13 cellular contexts compared by ENCODE assay signal in genomic region chr18:70234667-70235459, GRCh38. TPM values are rescaled to one million over a fixed set of nuclear protein-coding genes. Genes with fewer than 3 reads are reported as not detected.
DNase-seq lines count a peak whose midpoint lies in the region; ATAC-seq, FAIRE-seq and TF ChIP-seq lines count a peak whose summit lies in the region.
"Had no signal": no experiment of that assay in that cellular context is flagged by ENCODE, and none has a peak within 500 bp of the region (broad histone marks: within the 10 kb centered on the region; RNA-seq: fewer than 3 reads in every experiment).

No MANE protein-coding gene starts in this region.

- H3K36me3 Mint-ChIP-seq in activated CD4-positive, alpha-beta memory T cell treated with anti-CD3 and anti-CD28 coated beads, Interleukin-2, amount 10 ng/mL, durations not matched to agents 7 days and 5 days (ENCODE audit: low read depth) = no peaks in the 10 kb centered on the region

- H3K36me3 ChIP-seq in Panc1 (ENCODE audit: control insufficient read depth, insufficient read depth, low read length) (no peaks in the 10 kb centered on the region), tibial artery (no peaks in the 10 kb centered on the region), WERI-Rb-1 (no peaks in the 10 kb centered on the region)
- H3K36me3 ChIP-seq: MG63, neutrophil had no signal

- H3K27ac Mint-ChIP-seq in activated CD4-positive, alpha-beta memory T cell treated with anti-CD3 and anti-CD28 coated beads, Interleukin-2, amount 10 ng/mL, durations not matched to agents 7 days and 5 days = no peak overlapping the region

- H3K4me3 ChIP-seq in Panc1 (ENCODE audit: low read depth in 2 of 2, low read length in 2 of 2) = no peak overlapping the region
- peak overlapping the region; percentile 3 for H3K4me3 ChIP-seq in fibroblast of villous mesenchyme (ENCODE audit: low read depth, low read length)
- no peak overlapping the region for H3K4me3 ChIP-seq in tibial artery
- H3K4me3 ChIP-seq in WERI-Rb-1 (ENCODE audit: low read depth, low read length) = no peak overlapping the region
- H3K4me3 ChIP-seq: GM12878, MG63 had no signal

- H3K27me3 ChIP-seq in Panc1 (ENCODE audit: control insufficient read depth, insufficient read depth, low read length) (no peaks in the 10 kb centered on the region), tibial artery (no peaks in the 10 kb centered on the region), WERI-Rb-1 (ENCODE audit: insufficient read depth, low read depth, severe bottlenecking) (no peaks in the 10 kb centered on the region)
- H3K27me3 ChIP-seq: MG63, neutrophil had no signal

- POLR2A ChIA-PET in Panc1 (lab: Charles Lee) = no interaction called here
- POLR2A ChIA-PET in activated CD4-positive, alpha-beta memory T cell treated with anti-CD3 and anti-CD28 coated beads, Interleukin-2, amount 10 ng/mL, durations not matched to agents 7 days and 5 days (lab: Charles Lee) = no interaction called here

- no peaks in the 10 kb centered on the region for H3K9me3 Mint-ChIP-seq in activated CD4-positive, alpha-beta memory T cell treated with anti-CD3 and anti-CD28 coated beads, Interleukin-2, amount 10 ng/mL, durations not matched to agents 7 days and 5 days

- no peak for DNase-seq in D721Med (ENCODE audit: insufficient read length, low spot score)
- DNase-seq in Panc1 (ENCODE audit: low read depth, low spot score) = no peak
- peak; percentile 76 for DNase-seq in fibroblast of villous mesenchyme (ENCODE audit: low read depth)
- peak; percentile 64 for DNase-seq in pons (ENCODE audit: low spot score)
- no peak for DNase-seq in tibial artery
- no peak for DNase-seq in WERI-Rb-1
- DNase-seq in SW480 (ENCODE audit: low spot score) = no peak
- no peak for DNase-seq in activated CD4-positive, alpha-beta memory T cell treated with anti-CD3 and anti-CD28 coated beads, Interleukin-2, amount 10 ng/mL, durations not matched to agents 7 days and 5 days
- DNase-seq: islet precursor cell; MG63; stimulated activated CD4-positive, alpha-beta T cell treated with anti-CD3 and anti-CD28 coated beads, Interleukin-2, amount 100 ng/mL, for 48 hours had no signal

- CTCF ChIA-PET in Panc1 (lab: Charles Lee) = no interaction called here
- CTCF ChIA-PET in activated CD4-positive, alpha-beta memory T cell treated with anti-CD3 and anti-CD28 coated beads, Interleukin-2, amount 10 ng/mL, durations not matched to agents 7 days and 5 days (lab: Charles Lee) = no interaction called here

- in situ Hi-C loops in Panc1 (cut with HindIII; ENCODE audit: low pct_unique_long_range_greater_than_20kb, low sequenced_read_pairs) = no loop called here

- H3K4me3 Mint-ChIP-seq in activated CD4-positive, alpha-beta memory T cell treated with anti-CD3 and anti-CD28 coated beads, Interleukin-2, amount 10 ng/mL, durations not matched to agents 7 days and 5 days = no peak overlapping the region

- H3K4me1 Mint-ChIP-seq in activated CD4-positive, alpha-beta memory T cell treated with anti-CD3 and anti-CD28 coated beads, Interleukin-2, amount 10 ng/mL, durations not matched to agents 7 days and 5 days = no peaks in the 10 kb centered on the region

- H3K4me1 ChIP-seq in Panc1 (ENCODE audit: control insufficient read depth, insufficient read depth, low read length) (peaks cover 4% of the 10 kb centered on the region), tibial artery (no peaks in the 10 kb centered on the region)

- no TSS peak for BruUV-seq in Panc1 (replicated peaks; lab: Mats Ljungman, UMichigan)

- TF ChIP-seq CTCF in D721Med (IDR thresholded peaks at IDR 0.05; ENCODE audit: insufficient read depth, missing control alignments) = no peak
- no peak for TF ChIP-seq CTCF in Panc1 (IDR thresholded peaks at IDR 0.05)
- no peak for TF ChIP-seq CTCF in fibroblast of villous mesenchyme (IDR thresholded peaks at IDR 0.05; ENCODE audit: insufficient read depth, low read depth, low read length)
- no peak for TF ChIP-seq CTCF in tibial artery (IDR thresholded peaks at IDR 0.05)
- TF ChIP-seq CTCF in WERI-Rb-1 (IDR thresholded peaks at IDR 0.05; ENCODE audit: low read depth, low read length) = no peak

- H3K9me3 ChIP-seq in Panc1 (ENCODE audit: control insufficient read depth, insufficient read depth, low read depth, low read length) (no peaks in the 10 kb centered on the region), tibial artery (no peaks in the 10 kb centered on the region), WERI-Rb-1 (ENCODE audit: severe bottlenecking) (no peaks in the 10 kb centered on the region)
- H3K9me3 ChIP-seq: MG63, neutrophil had no signal

- peak overlapping the region; percentile 46; the same call in 1 of the 2 replicates for H3K27ac ChIP-seq in Panc1 (ENCODE audit: low read length)
- no peak overlapping the region for H3K27ac ChIP-seq in tibial artery
- no peak overlapping the region for H3K27ac ChIP-seq in WERI-Rb-1
- H3K27ac ChIP-seq: neutrophil had no signal

- peaks cover 27% of the 10 kb centered on the region for H3K27me3 Mint-ChIP-seq in activated CD4-positive, alpha-beta memory T cell treated with anti-CD3 and anti-CD28 coated beads, Interleukin-2, amount 10 ng/mL, durations not matched to agents 7 days and 5 days

- intact Hi-C loops in Panc1 (cut with micrococcal nuclease; ENCODE audit: unreplicated experiment) (no loop called here), tibial artery (cut with DNase I; ENCODE audit: low total_unique reads) (no loop called here)

- FAIRE-seq in D721Med (lab: Jason Lieb, UNC) = peak; percentile 92
- FAIRE-seq: GM12878 had no signal

- ATAC-seq in Panc1 = peak; percentile 66; the same call in 1 of the 2 replicates
- ATAC-seq: GM12878 had no signal

RNA-seq across cellular contexts. Expression of gene RTTN, which starts 29.4 kb away (rescaled TPM):
- 16.9 TPM for total RNA-seq in Panc1 (2021; ENCODE audit: unreplicated experiment)
- 3.6 TPM for polyA plus RNA-seq in Panc1 (2012; ENCODE audit: insufficient read length)
- 15.1 and 24.2 TPM in 2 replicates for total RNA-seq in fibroblast of villous mesenchyme
- 10 to 100 TPM; 23.0 to 26.8 TPM for total RNA-seq in activated CD4-positive, alpha-beta memory T cell treated with anti-CD3 and anti-CD28 coated beads, Interleukin-2, amount 10 ng/mL, durations not matched to agents 7 days and 5 days

RNA-seq across cellular contexts. Expression of gene SOCS6, which starts 54.0 kb away (rescaled TPM):
- 43.0 TPM for total RNA-seq in Panc1 (2021; ENCODE audit: unreplicated experiment)
- polyA plus RNA-seq in Panc1 (2012; ENCODE audit: insufficient read length) = 22.7 TPM
- total RNA-seq in fibroblast of villous mesenchyme = 30.9 and 34.5 TPM in 2 replicates
- 1 to 10 TPM; 2.1 TPM for total RNA-seq in activated CD4-positive, alpha-beta memory T cell treated with anti-CD3 and anti-CD28 coated beads, Interleukin-2, amount 10 ng/mL, durations not matched to agents 7 days and 5 days

Comparison
In these comparisons a context has a peak if more than half of its experiments do, and no peak if none do; other contexts are left out.
1. DNase-seq: peak in fibroblast of villous mesenchyme (single experiment) and pons (single experiment); none in D721Med (single experiment), Panc1 (single experiment), tibial artery (0 of 2), WERI-Rb-1 (single experiment), SW480 (single experiment) and activated CD4-positive, alpha-beta memory T cell treated with anti-CD3 and anti-CD28 coated beads, Interleukin-2, amount 10 ng/mL, durations not matched to agents 7 days and 5 days (single experiment).
2. RNA of gene SOCS6, which starts 54.0 kb away (total RNA-seq): 43.0 TPM in Panc1 (single experiment) and 30.9 to 34.5 TPM in fibroblast of villous mesenchyme; 2.1 TPM in activated CD4-positive, alpha-beta memory T cell treated with anti-CD3 and anti-CD28 coated beads, Interleukin-2, amount 10 ng/mL, durations not matched to agents 7 days and 5 days; every median in the first group is over 10 times any median in the second.